In genomic region chr13:113450861-113451620, GRCh38 we compare ENCODE assay signal across 1 cellular context.
TF ChIP-seq lines count a peak whose summit lies in the region.

No MANE protein-coding gene starts in this region.

TF ChIP-seq in GM12878, 131 proteins besides CTCF, POLR2A, EP300 and RAD21:
- TF ChIP-seq CREM (IDR thresholded peaks at IDR 0.05; ENCODE audit: low read depth), result 0 out of 2 replicates have a peak, but pooled peaks have one; percentile 30
